ENCODE assay signal across 14 cellular contexts in the genomic region with DNA sequence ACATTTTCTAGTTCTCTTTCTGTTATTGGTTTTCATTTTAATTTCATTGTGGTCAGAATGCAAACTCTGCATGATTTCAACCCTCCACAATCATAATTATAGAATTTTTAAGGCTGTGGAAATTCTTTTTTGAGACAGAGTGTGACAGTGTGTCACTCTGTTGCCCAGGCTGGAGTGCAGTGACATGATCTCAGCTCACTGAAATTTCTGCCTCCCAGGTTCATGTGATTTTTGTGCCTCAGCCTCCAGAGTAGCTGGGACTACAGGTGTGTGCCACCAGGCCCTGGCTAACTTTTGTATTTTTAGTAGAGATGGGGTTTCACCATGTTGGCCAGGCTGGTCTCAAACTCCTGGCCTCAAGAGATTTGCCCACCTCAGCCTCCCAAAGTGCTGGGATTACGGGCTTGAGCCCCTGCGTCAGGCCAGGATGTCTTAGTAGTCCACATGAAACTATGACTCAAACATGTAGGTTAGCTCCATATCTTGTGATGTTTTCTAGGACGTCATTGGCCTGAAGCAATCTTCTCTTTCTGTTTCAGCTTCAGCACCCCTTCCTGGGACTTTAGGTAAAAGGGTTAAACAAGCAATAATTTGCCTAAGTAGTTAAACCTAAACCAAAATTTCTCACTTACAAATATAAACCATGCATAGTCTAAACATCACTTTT. TPM values are rescaled to one million over a fixed set of nuclear protein-coding genes. Genes with fewer than 3 reads are reported as not detected.
DNase-seq lines count a peak whose midpoint lies in the region; ATAC-seq and TF ChIP-seq lines count a peak whose summit lies in the region.
"Had no signal": no experiment of that assay in that cellular context is flagged by ENCODE, and none has a peak within 500 bp of the region (broad histone marks: within the 10 kb centered on the region; RNA-seq: fewer than 3 reads in every experiment).

No MANE protein-coding gene starts in this region.

- H3K27me3 Mint-ChIP-seq in type B pancreatic cell (no peaks in the 10 kb centered on the region), nephron progenitor cell (ENCODE audit: low read depth, poor library complexity) (peaks cover 2% of the 10 kb centered on the region)

- DNase-seq in GM12864 (ENCODE audit: low read depth), result peak; percentile 24
- DNase-seq in type B pancreatic cell (ENCODE audit: extremely low spot score, unreplicated experiment), result no peak
- DNase-seq in nephron progenitor cell, result no peak
- DNase-seq in NCI-H1436 (lab: John Stamatoyannopoulos, UW), result no peak
- no peak for DNase-seq in COR-L47 (lab: John Stamatoyannopoulos, UW)
- DNase-seq: adrenal gland, colonic mucosa, H9, NCI-H1436 treated with DMSO at 0.1 percent for 48 hours had no signal

- ATAC-seq in GM19351 (IDR thresholded peaks at IDR 0.05; ENCODE audit: unreplicated experiment), result peak; percentile 95
- ATAC-seq in HG02610 (IDR thresholded peaks at IDR 0.05; ENCODE audit: unreplicated experiment), result peak; percentile 99
- ATAC-seq in HG03378 (IDR thresholded peaks at IDR 0.05; ENCODE audit: unreplicated experiment), result peak; percentile 97
- ATAC-seq: WTC11 had no signal

- H3K27ac Mint-ChIP-seq in type B pancreatic cell, result no peak overlapping the region
- H3K27ac Mint-ChIP-seq in nephron progenitor cell, result no peak overlapping the region
- H3K27ac Mint-ChIP-seq: H9, mesothelial cell of epicardium, WTC11 had no signal

- no peak overlapping the region for H3K4me3 Mint-ChIP-seq in type B pancreatic cell
- H3K4me3 Mint-ChIP-seq in nephron progenitor cell, result no peak overlapping the region
- H3K4me3 Mint-ChIP-seq: H9, mesothelial cell of epicardium, WTC11 had no signal

- H3K4me3 ChIP-seq in GM12864 (ENCODE audit: low read depth, low read length), result no peak overlapping the region
- H3K4me3 ChIP-seq: adrenal gland, colonic mucosa had no signal

- no peaks in the 10 kb centered on the region for H3K4me1 Mint-ChIP-seq in type B pancreatic cell (ENCODE audit: unreplicated experiment)
- no peaks in the 10 kb centered on the region for H3K4me1 Mint-ChIP-seq in nephron progenitor cell
- H3K4me1 Mint-ChIP-seq: H9, mesothelial cell of epicardium, WTC11 had no signal

- H3K36me3 Mint-ChIP-seq in type B pancreatic cell (no peaks in the 10 kb centered on the region), nephron progenitor cell (ENCODE audit: low read depth) (peaks cover 9% of the 10 kb centered on the region)

- H3K9me3 Mint-ChIP-seq in type B pancreatic cell, result peaks cover 4% of the 10 kb centered on the region
- peaks cover 52% of the 10 kb centered on the region for H3K9me3 Mint-ChIP-seq in nephron progenitor cell

- TF ChIP-seq CTCF in GM12864 (IDR thresholded peaks at IDR 0.05; ENCODE audit: low read depth, low read length, missing control alignments) (no peak), type B pancreatic cell (conservative IDR thresholded peaks at IDR 0.05) (no peak), nephron progenitor cell (IDR thresholded peaks at IDR 0.05) (no peak)

RNA-seq across cellular contexts. Expression of a gene that starts 47.4 kb away (rescaled TPM):
- total RNA-seq in type B pancreatic cell (ENCODE audit: low replicate concordance), result 2.4 and 3.3 TPM in 2 replicates
